In genomic region chr3:48422272-48422671, GRCh38 we compare ENCODE assay signal across 1 cellular context.
TF ChIP-seq lines count a peak whose summit lies in the region.

No MANE protein-coding gene starts in this region.

TF ChIP-seq in HCT116, 20 proteins besides CTCF, POLR2A, EP300 and RAD21:
- TF ChIP-seq ELF1 (IDR thresholded peaks at IDR 0.05; ENCODE audit: borderline replicate concordance, low read depth) (no peak), JUND (IDR thresholded peaks at IDR 0.05) (no peak), ZFX (IDR thresholded peaks at IDR 0.05) (no peak), MAX (IDR thresholded peaks at IDR 0.05) (no peak), EZH2 (IDR thresholded peaks at IDR 0.05) (no peak), YY1 (IDR thresholded peaks at IDR 0.05; ENCODE audit: extremely low read depth, insufficient replicate concordance, low read depth, low read length) (no peak), ZBTB33 (IDR thresholded peaks at IDR 0.05; ENCODE audit: extremely low read depth, insufficient replicate concordance, low read length) (no peak), EZH2phosphoT487 (IDR thresholded peaks at IDR 0.05; ENCODE audit: borderline replicate concordance) (no peak), FOSL1 (IDR thresholded peaks at IDR 0.05; ENCODE audit: low read depth) (no peak)
TF ChIP-seq in HCT116: peak in this region for 0.
